5 cellular contexts compared by ENCODE assay signal in genomic region chr9:97960678-97961328, GRCh38. TPM values are rescaled to one million over a fixed set of nuclear protein-coding genes. Genes with fewer than 3 reads are reported as not detected.
"Had no signal": no experiment of that assay in that cellular context is flagged by ENCODE, and none has a peak within 500 bp of the region (broad histone marks: within the 10 kb centered on the region; RNA-seq: fewer than 3 reads in every experiment).

No MANE protein-coding gene starts in this region.

RNA-seq across cellular contexts. Expression of gene HEMGN, which starts 22.8 kb away (rescaled TPM):
- total RNA-seq: GM23338, H1, H7, HFFc6, HT1080 had no signal
- polyA plus RNA-seq: GM23338, H1 had no signal
